In the genomic region with DNA sequence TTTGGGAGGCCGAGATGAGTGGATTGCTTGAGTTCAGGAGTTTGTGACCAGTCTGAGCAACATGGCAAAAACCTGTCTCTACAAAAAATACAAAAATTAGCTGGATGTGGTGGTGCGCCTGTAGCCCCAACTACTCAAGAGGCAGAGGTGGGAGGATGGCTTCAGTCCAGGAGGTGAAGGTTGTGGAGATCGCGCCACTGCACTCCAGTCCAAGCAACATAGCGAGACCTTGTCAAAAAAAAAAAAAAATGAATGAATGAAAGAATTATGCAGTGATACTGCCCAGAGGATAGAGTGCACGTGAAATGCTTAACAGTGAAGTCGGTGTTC, we compare ENCODE assay signal across 6 cellular contexts. TPM values are rescaled to one million over a fixed set of nuclear protein-coding genes. Genes with fewer than 3 reads are reported as not detected.
DNase-seq lines count a peak whose midpoint lies in the region; ATAC-seq and TF ChIP-seq lines count a peak whose summit lies in the region.

No MANE protein-coding gene starts in this region.

- H3K9me3 ChIP-seq in iPS-15b (ENCODE audit: control insufficient read depth, insufficient read depth, low read length) (no peaks in the 10 kb centered on the region), vagina (no peaks in the 10 kb centered on the region)

- peak overlapping the region; percentile 94 for H3K4me3 Mint-ChIP-seq in stimulated activated naive CD8-positive, alpha-beta T cell treated with anti-CD3 and anti-CD28 coated beads, Interleukin-15, Interleukin-2, amounts not matched to agents 100 ng/mL and 50 ng/mL, for 24 hours

- H3K27me3 ChIP-seq in iPS-15b (ENCODE audit: control insufficient read depth, insufficient read depth, low read length) (no peaks in the 10 kb centered on the region), vagina (no peaks in the 10 kb centered on the region)

- DNase-seq in stimulated activated naive CD8-positive, alpha-beta T cell treated with anti-CD3 and anti-CD28 coated beads, Interleukin-15, Interleukin-2, amounts not matched to agents 100 U/mL and 50 U/mL, for 24 hours = no peak
- no peak for DNase-seq in vagina (ENCODE audit: extremely low spot score in 2 of 2)
- DNase-seq in LoVo (ENCODE audit: low spot score) = no peak
- DNase-seq in dermis blood vessel endothelial cell = no peak

- no peak overlapping the region for H3K27ac ChIP-seq in vagina

- no peak for TF ChIP-seq POLR2A in vagina (IDR thresholded peaks at IDR 0.05)

- intact Hi-C loops in vagina (cut with DNase I) = no loop called here

- no peaks in the 10 kb centered on the region for H3K9me3 Mint-ChIP-seq in stimulated activated naive CD8-positive, alpha-beta T cell treated with anti-CD3 and anti-CD28 coated beads, Interleukin-15, Interleukin-2, amounts not matched to agents 100 ng/mL and 50 ng/mL, for 24 hours

- H3K4me1 ChIP-seq in iPS-15b (ENCODE audit: control insufficient read depth, insufficient read depth, low read length) (peaks cover 3% of the 10 kb centered on the region), vagina (peaks cover 19% of the 10 kb centered on the region)

- ATAC-seq in stimulated activated naive CD8-positive, alpha-beta T cell treated with anti-CD3 and anti-CD28 coated beads, Interleukin-15, Interleukin-2, amounts not matched to agents 100 U/mL and 50 U/mL, for 24 hours = no peak

- peaks cover 17% of the 10 kb centered on the region for H3K36me3 Mint-ChIP-seq in stimulated activated naive CD8-positive, alpha-beta T cell treated with anti-CD3 and anti-CD28 coated beads, Interleukin-15, Interleukin-2, amounts not matched to agents 100 ng/mL and 50 ng/mL, for 24 hours (ENCODE audit: low read depth)

- no peak overlapping the region for H3K9ac ChIP-seq in iPS-15b (ENCODE audit: low read depth, low read length)

- H3K4me1 Mint-ChIP-seq in stimulated activated naive CD8-positive, alpha-beta T cell treated with anti-CD3 and anti-CD28 coated beads, Interleukin-15, Interleukin-2, amounts not matched to agents 100 ng/mL and 50 ng/mL, for 24 hours (ENCODE audit: low read depth) = peaks cover 29% of the 10 kb centered on the region

- H3K36me3 ChIP-seq in iPS-15b (ENCODE audit: control insufficient read depth, insufficient read depth, low read length) (peaks cover 15% of the 10 kb centered on the region), vagina (peaks cover 0 to 9% of the 10 kb centered on the region in 2 donors)

- H3K27ac Mint-ChIP-seq in stimulated activated naive CD8-positive, alpha-beta T cell treated with anti-CD3 and anti-CD28 coated beads, Interleukin-15, Interleukin-2, amounts not matched to agents 100 ng/mL and 50 ng/mL, for 24 hours = no peak overlapping the region

- H3K27me3 Mint-ChIP-seq in stimulated activated naive CD8-positive, alpha-beta T cell treated with anti-CD3 and anti-CD28 coated beads, Interleukin-15, Interleukin-2, amounts not matched to agents 100 ng/mL and 50 ng/mL, for 24 hours = no peaks in the 10 kb centered on the region

- TF ChIP-seq CTCF in vagina (IDR thresholded peaks at IDR 0.05) = no peak

- H3K4me3 ChIP-seq in iPS-15b (ENCODE audit: low read depth, low read length) = peak overlapping the region; percentile 48
- H3K4me3 ChIP-seq in vagina = peak overlapping the region; percentile 76 to 77

RNA-seq across cellular contexts. Expression of gene DPH2, which starts 0.4 kb away (rescaled TPM):
- 15.2 TPM for total RNA-seq in vagina
- total RNA-seq in dermis blood vessel endothelial cell = 24.2 and 24.3 TPM in 2 replicates

RNA-seq across cellular contexts. Expression of gene ATP6V0B, which starts 5.4 kb away (rescaled TPM):
- 71.5 TPM for total RNA-seq in vagina
- 64.6 and 99.2 TPM in 2 replicates for total RNA-seq in dermis blood vessel endothelial cell

RNA-seq across cellular contexts. Expression of gene B4GALT2, which starts 9.6 kb away (rescaled TPM):
- total RNA-seq in vagina (31.4 TPM), dermis blood vessel endothelial cell (50.2 and 64.4 TPM in 2 replicates)

RNA-seq across cellular contexts. Expression of gene CCDC24, which starts 22.0 kb away (rescaled TPM):
- total RNA-seq in vagina = 14.5 TPM
- total RNA-seq in dermis blood vessel endothelial cell = 1.7 and 2.2 TPM in 2 replicates

RNA-seq across cellular contexts. Expression of gene IPO13, which starts 22.6 kb away (rescaled TPM):
- total RNA-seq in vagina (34.6 TPM), dermis blood vessel endothelial cell (14.8 and 17.3 TPM in 2 replicates)
